In the genomic region with DNA sequence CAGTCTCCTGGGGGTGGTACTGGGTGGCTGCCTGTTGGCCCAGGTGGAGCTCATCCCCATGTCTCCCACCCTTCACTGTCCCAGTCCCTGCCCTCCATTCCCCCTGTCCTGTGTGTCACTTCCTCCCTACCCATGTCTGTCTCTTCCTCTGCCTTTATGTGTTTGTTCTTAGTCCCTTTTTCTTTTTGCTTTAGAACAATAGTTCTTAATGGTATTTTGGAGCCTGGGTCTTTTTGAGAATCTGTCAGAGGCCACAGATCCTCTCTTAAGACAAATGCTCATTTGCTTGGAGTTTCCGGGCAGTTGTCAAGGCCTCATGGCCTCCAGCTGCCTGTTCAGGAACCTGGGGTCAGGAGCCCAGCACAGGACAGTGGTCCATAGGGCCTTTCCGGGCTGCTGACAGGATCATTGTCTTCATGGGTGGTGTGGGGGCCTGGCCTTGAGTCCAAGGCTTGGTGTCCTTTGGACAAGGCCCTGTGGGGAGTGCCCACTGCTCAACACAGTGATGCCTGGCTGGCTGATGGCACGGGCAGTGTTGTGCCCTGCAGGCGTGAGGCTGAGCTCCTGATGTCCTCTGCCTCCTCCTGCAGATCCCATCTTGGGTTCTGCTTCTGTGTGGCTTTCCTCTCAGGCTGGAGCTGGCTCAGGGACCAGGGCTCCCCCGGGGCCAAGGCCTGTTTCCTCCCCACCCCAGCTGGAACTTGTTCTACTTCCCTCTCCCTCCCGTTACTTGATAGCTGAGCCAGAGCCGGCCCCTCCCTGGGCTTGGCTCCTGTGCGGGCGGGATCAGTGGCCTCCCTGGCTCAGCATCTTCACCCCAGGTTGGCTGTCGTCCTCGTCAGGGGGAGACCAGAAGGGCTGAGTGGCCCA, we compare ENCODE assay signal across 2 cellular contexts.
TF ChIP-seq lines count a peak whose summit lies in the region.

No MANE protein-coding gene starts in this region.

TF ChIP-seq in SK-N-SH, 30 proteins besides CTCF, POLR2A, EP300 and RAD21 (continued from another document):
- TF ChIP-seq TEAD4 (IDR thresholded peaks at IDR 0.05; ENCODE audit: borderline replicate concordance, insufficient read depth) (no peak), FOXM1 (IDR thresholded peaks at IDR 0.05; ENCODE audit: low read depth) (no peak), GABPA (IDR thresholded peaks at IDR 0.05; ENCODE audit: low read depth) (no peak), RCOR1 (IDR thresholded peaks at IDR 0.05; ENCODE audit: low read length) (0 out of 2 replicates have a peak, but pooled peaks have one; percentile 27), RXRA (IDR thresholded peaks at IDR 0.05; ENCODE audit: borderline replicate concordance, low read depth) (no peak), RFX5 (IDR thresholded peaks at IDR 0.05; ENCODE audit: low read length) (no peak)

TF ChIP-seq in SK-N-SH treated with all-trans-retinoic acid at 6 μM for 48 hours, 23 proteins besides CTCF, POLR2A, EP300 and RAD21 (continued from another document):
- TF ChIP-seq, protein P1, sequence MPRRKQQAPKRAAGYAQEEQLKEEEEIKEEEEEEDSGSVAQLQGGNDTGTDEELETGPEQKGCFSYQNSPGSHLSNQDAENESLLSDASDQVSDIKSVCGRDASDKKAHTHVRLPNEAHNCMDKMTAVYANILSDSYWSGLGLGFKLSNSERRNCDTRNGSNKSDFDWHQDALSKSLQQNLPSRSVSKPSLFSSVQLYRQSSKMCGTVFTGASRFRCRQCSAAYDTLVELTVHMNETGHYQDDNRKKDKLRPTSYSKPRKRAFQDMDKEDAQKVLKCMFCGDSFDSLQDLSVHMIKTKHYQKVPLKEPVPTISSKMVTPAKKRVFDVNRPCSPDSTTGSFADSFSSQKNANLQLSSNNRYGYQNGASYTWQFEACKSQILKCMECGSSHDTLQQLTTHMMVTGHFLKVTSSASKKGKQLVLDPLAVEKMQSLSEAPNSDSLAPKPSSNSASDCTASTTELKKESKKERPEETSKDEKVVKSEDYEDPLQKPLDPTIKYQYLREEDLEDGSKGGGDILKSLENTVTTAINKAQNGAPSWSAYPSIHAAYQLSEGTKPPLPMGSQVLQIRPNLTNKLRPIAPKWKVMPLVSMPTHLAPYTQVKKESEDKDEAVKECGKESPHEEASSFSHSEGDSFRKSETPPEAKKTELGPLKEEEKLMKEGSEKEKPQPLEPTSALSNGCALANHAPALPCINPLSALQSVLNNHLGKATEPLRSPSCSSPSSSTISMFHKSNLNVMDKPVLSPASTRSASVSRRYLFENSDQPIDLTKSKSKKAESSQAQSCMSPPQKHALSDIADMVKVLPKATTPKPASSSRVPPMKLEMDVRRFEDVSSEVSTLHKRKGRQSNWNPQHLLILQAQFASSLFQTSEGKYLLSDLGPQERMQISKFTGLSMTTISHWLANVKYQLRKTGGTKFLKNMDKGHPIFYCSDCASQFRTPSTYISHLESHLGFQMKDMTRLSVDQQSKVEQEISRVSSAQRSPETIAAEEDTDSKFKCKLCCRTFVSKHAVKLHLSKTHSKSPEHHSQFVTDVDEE (CRISPR knock-in tag; IDR thresholded peaks at IDR 0.05): no peak
- TF ChIP-seq, protein P2, sequence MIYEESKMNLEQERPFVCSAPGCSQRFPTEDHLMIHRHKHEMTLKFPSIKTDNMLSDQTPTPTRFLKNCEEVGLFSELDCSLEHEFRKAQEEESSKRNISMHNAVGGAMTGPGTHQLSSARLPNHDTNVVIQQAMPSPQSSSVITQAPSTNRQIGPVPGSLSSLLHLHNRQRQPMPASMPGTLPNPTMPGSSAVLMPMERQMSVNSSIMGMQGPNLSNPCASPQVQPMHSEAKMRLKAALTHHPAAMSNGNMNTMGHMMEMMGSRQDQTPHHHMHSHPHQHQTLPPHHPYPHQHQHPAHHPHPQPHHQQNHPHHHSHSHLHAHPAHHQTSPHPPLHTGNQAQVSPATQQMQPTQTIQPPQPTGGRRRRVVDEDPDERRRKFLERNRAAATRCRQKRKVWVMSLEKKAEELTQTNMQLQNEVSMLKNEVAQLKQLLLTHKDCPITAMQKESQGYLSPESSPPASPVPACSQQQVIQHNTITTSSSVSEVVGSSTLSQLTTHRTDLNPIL (CRISPR knock-in tag; IDR thresholded peaks at IDR 0.05; ENCODE audit: low read depth): no peak
- no peak for TF ChIP-seq PPARA (CRISPR knock-in tag; IDR thresholded peaks at IDR 0.05; ENCODE audit: borderline replicate concordance)
- no peak for TF ChIP-seq TCF4 (CRISPR knock-in tag; IDR thresholded peaks at IDR 0.05; ENCODE audit: borderline replicate concordance)
- TF ChIP-seq ZNF8 (CRISPR knock-in tag; IDR thresholded peaks at IDR 0.05): no peak
- TF ChIP-seq ZNF565 (CRISPR knock-in tag; conservative IDR thresholded peaks at IDR 0.05; ENCODE audit: low read depth): no peak
- no peak for TF ChIP-seq GLIS3 (CRISPR knock-in tag; IDR thresholded peaks at IDR 0.05)
